ENCODE assay signal across 1 cellular context in genomic region chr20:56636701-56637100, GRCh38.
TF ChIP-seq lines count a peak whose summit lies in the region.

No MANE protein-coding gene starts in this region.

TF ChIP-seq in H1, 55 proteins besides CTCF, POLR2A, EP300 and RAD21:
- TF ChIP-seq KDM1A (IDR thresholded peaks at IDR 0.05; ENCODE audit: borderline replicate concordance, low read length) (no peak), RNF2 (IDR thresholded peaks at IDR 0.05; ENCODE audit: borderline replicate concordance, low read depth, low read length, missing control alignments, poor library complexity, severe bottlenecking) (no peak), MAFK (IDR thresholded peaks at IDR 0.05; ENCODE audit: low read depth, low read length) (no peak), TBP (IDR thresholded peaks at IDR 0.05; ENCODE audit: low read depth, low read length) (no peak), POLR2AphosphoS5 (IDR thresholded peaks at IDR 0.05; ENCODE audit: low read depth, low read length) (no peak), SRF (IDR thresholded peaks at IDR 0.05; ENCODE audit: low read depth, low read length) (no peak), ATF3 (IDR thresholded peaks at IDR 0.05; ENCODE audit: insufficient read depth, low read depth, low read length) (no peak)
